ENCODE assay signal across 9 cellular contexts in genomic region chr22:32080904-32081303, GRCh38. TPM values are rescaled to one million over a fixed set of nuclear protein-coding genes. Genes with fewer than 3 reads are reported as not detected.
A peak's percentile ranks its signal among the peaks of the same experiment; 100 is the strongest.
DNase-seq lines count a peak whose midpoint lies in the region; ATAC-seq and TF ChIP-seq lines count a peak whose summit lies in the region.
"Had no signal": no experiment of that assay in that cellular context is flagged by ENCODE, and none has a peak within 500 bp of the region (broad histone marks: within the 10 kb centered on the region; RNA-seq: fewer than 3 reads in every experiment).

No MANE protein-coding gene starts in this region.

- POLR2A ChIA-PET in A673 (lab: Charles Lee; ENCODE audit: low non-redundant PET) = no interaction called here

- H3K27me3 ChIP-seq in A673 (replicated peaks; ENCODE audit: insufficient read depth, low read depth, low read length, poor library complexity) = no peaks in the 10 kb centered on the region

- H3K36me3 ChIP-seq in A673 (ENCODE audit: insufficient read depth, low read length, poor library complexity, severe bottlenecking) = no peaks in the 10 kb centered on the region

- H3K27me3 Mint-ChIP-seq in activated CD4-positive, alpha-beta T cell treated with anti-CD3 and anti-CD28 coated beads, Interleukin-2, amount 10 ng/mL, durations not matched to agents 24 days and 14 days = peaks cover 15% of the 10 kb centered on the region

- H3K27ac ChIP-seq in A673 (ENCODE audit: low read depth, low read length, poor library complexity, severe bottlenecking) (no peak overlapping the region), substantia nigra (ENCODE audit: low read depth, low read length, poor library complexity, severe bottlenecking) (no peak overlapping the region)

- H3K4me1 Mint-ChIP-seq in activated CD4-positive, alpha-beta T cell treated with anti-CD3 and anti-CD28 coated beads, Interleukin-2, amount 10 ng/mL, durations not matched to agents 24 days and 14 days = no peaks in the 10 kb centered on the region

- DNase-seq in A673 (ENCODE audit: low spot score) (peak; percentile 69), EL (peak; percentile 49), NCI-H1436 (lab: John Stamatoyannopoulos, UW) (peak; percentile 38), glomerular visceral epithelial cell (ENCODE audit: extremely low spot score) (peak; percentile 31), renal cortical epithelial cell (ENCODE audit: low read depth) (peak; percentile 51), substantia nigra (lab: John Stamatoyannopoulos, UW) (no peak)
- peak; percentile 74 for DNase-seq in activated CD4-positive, alpha-beta T cell treated with anti-CD3 and anti-CD28 coated beads, Interleukin-2, amount 10 ng/mL, durations not matched to agents 24 days and 14 days

- peak; percentile 69 for TF ChIP-seq CTCF in A673 (conservative IDR thresholded peaks at IDR 0.05; ENCODE audit: low read depth, low read length)

- BruUV-seq in A673 (replicated peaks; lab: Mats Ljungman, UMichigan) = no TSS peak

- no peak overlapping the region for H3K4me3 ChIP-seq in A673 (ENCODE audit: low read depth, low read length, poor library complexity, severe bottlenecking)

- no peak overlapping the region for H3K4me3 Mint-ChIP-seq in activated CD4-positive, alpha-beta T cell treated with anti-CD3 and anti-CD28 coated beads, Interleukin-2, amount 10 ng/mL, durations not matched to agents 24 days and 14 days

- no peaks in the 10 kb centered on the region for H3K36me3 Mint-ChIP-seq in activated CD4-positive, alpha-beta T cell treated with anti-CD3 and anti-CD28 coated beads, Interleukin-2, amount 10 ng/mL, durations not matched to agents 24 days and 14 days (ENCODE audit: low read depth)

- H3K4me1 ChIP-seq in A673 (ENCODE audit: insufficient read depth, low read length, poor library complexity, severe bottlenecking) = peaks cover 5% of the 10 kb centered on the region

- no peak for ATAC-seq in HG03175 (IDR thresholded peaks at IDR 0.05; ENCODE audit: unreplicated experiment)

- H3K9me3 Mint-ChIP-seq in activated CD4-positive, alpha-beta T cell treated with anti-CD3 and anti-CD28 coated beads, Interleukin-2, amount 10 ng/mL, durations not matched to agents 24 days and 14 days = no peaks in the 10 kb centered on the region

- no peak overlapping the region for H3K27ac Mint-ChIP-seq in activated CD4-positive, alpha-beta T cell treated with anti-CD3 and anti-CD28 coated beads, Interleukin-2, amount 10 ng/mL, durations not matched to agents 24 days and 14 days

- no peaks in the 10 kb centered on the region for H3K9me3 ChIP-seq in A673 (ENCODE audit: low read depth, low read length, poor library complexity, severe bottlenecking)

- intact Hi-C loops in A673 (cut with micrococcal nuclease; ENCODE audit: unreplicated experiment) = loop anchor here (1.0 kb wide), 1 partner anchor 104 kb away; no protein-coding TSS in a partner anchor
- intact Hi-C loops in activated CD4-positive, alpha-beta T cell treated with anti-CD3 and anti-CD28 coated beads, Interleukin-2, amount 10 ng/mL, durations not matched to agents 24 days and 14 days (cut with micrococcal nuclease) = loop anchor here (1.0 kb wide), 1 partner anchor 104 kb away; no protein-coding TSS in a partner anchor

- CTCF ChIA-PET in A673 (lab: Charles Lee) = no interaction called here

RNA-seq across cellular contexts. Expression of gene SLC5A1, which starts 37.8 kb away (rescaled TPM):
- total RNA-seq in A673 (2021) = not detected in 2 replicates
- total RNA-seq in activated CD4-positive, alpha-beta T cell treated with anti-CD3 and anti-CD28 coated beads, Interleukin-2, amount 10 ng/mL, durations not matched to agents 24 days and 14 days = not detected in 2 replicates
- not detected in 2 replicates for total RNA-seq in renal cortical epithelial cell
- total RNA-seq: mononuclear cell had no signal

Comparison
In these comparisons a context has a peak if more than half of its experiments do, and no peak if none do; other contexts are left out.
1. DNase-seq: peak in A673 (single experiment), EL (single experiment), NCI-H1436 (single experiment), activated CD4-positive, alpha-beta T cell treated with anti-CD3 and anti-CD28 coated beads, Interleukin-2, amount 10 ng/mL, durations not matched to agents 24 days and 14 days (single experiment), glomerular visceral epithelial cell (single experiment) and renal cortical epithelial cell (single experiment); none in substantia nigra (0 of 49).